26 cellular contexts compared by ENCODE assay signal in genomic region chr11:34264266-34265110, GRCh38.
DNase-seq lines count a peak whose midpoint lies in the region; ATAC-seq and TF ChIP-seq lines count a peak whose summit lies in the region.
"Had no signal": no experiment of that assay in that cellular context is flagged by ENCODE, and none has a peak within 500 bp of the region (broad histone marks: within the 10 kb centered on the region; RNA-seq: fewer than 3 reads in every experiment).

No MANE protein-coding gene starts in this region.

- H3K4me3 ChIP-seq in HCT116 (replicated peaks in 1 of 2; ENCODE audit: low read depth in 1 of 2, low read length in 2 of 2) (peak overlapping the region in 1 of 2 experiments; percentile 41; a peak in 2 of 4 replicates), Karpas-422 (ENCODE audit: low read length) (no peak overlapping the region)
- H3K4me3 ChIP-seq: GM23248, pancreas, sigmoid colon, thyroid gland had no signal

- H3K36me3 Mint-ChIP-seq in progenitor cell of endocrine pancreas (ENCODE audit: insufficient read depth), result no peaks in the 10 kb centered on the region
- H3K36me3 Mint-ChIP-seq: activated naive CD4-positive, alpha-beta T cell treated with anti-CD3 and anti-CD28 coated beads, Interleukin-2, amount 10 ng/mL, durations not matched to agents 7 days and 5 days; CD4-positive, alpha-beta memory T cell; natural killer cell had no signal

- H3K27me3 Mint-ChIP-seq in progenitor cell of endocrine pancreas, result no peaks in the 10 kb centered on the region
- H3K27me3 Mint-ChIP-seq: stimulated activated naive CD8-positive, alpha-beta T cell treated with anti-CD3 and anti-CD28 coated beads, Interleukin-15, Interleukin-2, amounts not matched to agents 100 ng/mL and 50 ng/mL, for 24 hours had no signal

- H3K27me3 ChIP-seq in HCT116 (ENCODE audit: insufficient read depth, low read length) (no peaks in the 10 kb centered on the region), Karpas-422 (ENCODE audit: low read length) (no peaks in the 10 kb centered on the region)
- H3K27me3 ChIP-seq: pancreas, sigmoid colon, thyroid gland had no signal

- H3K4me1 ChIP-seq in HCT116 (ENCODE audit: control insufficient read depth in 1 of 2, insufficient read depth in 2 of 2, low read length in 2 of 2) (peaks cover 34 to 44% of the 10 kb centered on the region in 2 experiments), Karpas-422 (ENCODE audit: low read length) (no peaks in the 10 kb centered on the region)

- H3K79me2 ChIP-seq in HCT116 (ENCODE audit: insufficient read depth, low read length), result no peaks in the 10 kb centered on the region
- H3K79me2 ChIP-seq in Karpas-422 (ENCODE audit: low read length), result no peaks in the 10 kb centered on the region

- ATAC-seq in HCT116 (no peak), GM19035 (IDR thresholded peaks at IDR 0.05; ENCODE audit: unreplicated experiment) (no peak)
- ATAC-seq: activated T-cell treated with anti-CD3 and anti-CD28 coated beads, Interleukin-2, amount 50 U/mL, for 72 hours; natural killer cell had no signal

- TF ChIP-seq CTCF in HCT116 (IDR thresholded peaks at IDR 0.05 in 2 of 3, conservative IDR thresholded peaks at IDR 0.05 in 1 of 3; ENCODE audit: borderline replicate concordance in 1 of 3, insufficient read depth in 1 of 3, low read depth in 2 of 3, low read length in 2 of 3), result no peak
- TF ChIP-seq CTCF in progenitor cell of endocrine pancreas (IDR thresholded peaks at IDR 0.05; ENCODE audit: unreplicated experiment), result no peak

- H3K4me1 Mint-ChIP-seq in progenitor cell of endocrine pancreas (ENCODE audit: low read depth), result peaks cover 35% of the 10 kb centered on the region

- no peak for TF ChIP-seq RAD21 in HCT116 (IDR thresholded peaks at IDR 0.05; ENCODE audit: low read depth)

- H3K27ac ChIP-seq in HCT116 (ENCODE audit: low read depth, low read length) (peak overlapping the region; percentile 90), Karpas-422 (ENCODE audit: low read length) (no peak overlapping the region)
- H3K27ac ChIP-seq: GM23248, WERI-Rb-1 had no signal

- intact Hi-C loops in HCT116 (cut with micrococcal nuclease), result loop anchor here (5.0 kb wide), 1 partner anchor 93 kb away; the partner anchor contains the start of gene ABTB2

- H3K4me2 ChIP-seq in HCT116 (ENCODE audit: low read length) (peak overlapping the region; percentile 77), Karpas-422 (ENCODE audit: low read depth, low read length, poor library complexity, severe bottlenecking) (no peak overlapping the region)

- H3K4me3 Mint-ChIP-seq in progenitor cell of endocrine pancreas (ENCODE audit: low read depth), result no peak overlapping the region
- H3K4me3 Mint-ChIP-seq: activated CD4-positive, alpha-beta T cell treated with anti-CD3 and anti-CD28 coated beads, Interleukin-2, amount 10 ng/mL, durations not matched to agents 24 days and 14 days; activated naive CD4-positive, alpha-beta T cell treated with anti-CD3 and anti-CD28 coated beads, Interleukin-2, amount 10 ng/mL, durations not matched to agents 7 days and 5 days; activated T-cell treated with anti-CD3 and anti-CD28 coated beads, Interleukin-2, amount 50 U/mL, for 72 hours; CD4-positive, alpha-beta memory T cell; natural killer cell; stimulated activated naive CD8-positive, alpha-beta T cell treated with anti-CD3 and anti-CD28 coated beads, Interleukin-15, Interleukin-2, amounts not matched to agents 100 ng/mL and 50 ng/mL, for 24 hours; T-helper 2 cell treated with Interferon-gamma antibody and Interleukin-4, amounts not matched to agents 5 μg/mL and 100 μg/mL, for 36 hours had no signal

- H3K9me3 ChIP-seq in HCT116 (ENCODE audit: control insufficient read depth in 1 of 2, insufficient read depth in 1 of 2, low read depth in 1 of 2, low read length in 2 of 2) (no peaks in the 10 kb centered on the region), Karpas-422 (ENCODE audit: low read length) (no peaks in the 10 kb centered on the region)
- H3K9me3 ChIP-seq: pancreas, sigmoid colon, thyroid gland had no signal

- H2AFZ ChIP-seq in HCT116 (ENCODE audit: low read depth, low read length, poor library complexity, severe bottlenecking), result no peak overlapping the region
- H2AFZ ChIP-seq in Karpas-422 (ENCODE audit: low read length), result no peak overlapping the region
- H2AFZ ChIP-seq: GM23248 had no signal

- CTCF ChIA-PET in HCT116 (lab: Charles Lee), result interaction anchor here (2.1 kb wide), 1 partner anchor 90 kb away, joined by 12 read pairs; no protein-coding TSS in a partner anchor

- H3K9me2 ChIP-seq in HCT116 (ENCODE audit: insufficient read depth) (no peaks in the 10 kb centered on the region), Karpas-422 (replicated peaks; ENCODE audit: insufficient read depth, low read length) (no peaks in the 10 kb centered on the region)

- H3K9me3 Mint-ChIP-seq in progenitor cell of endocrine pancreas (ENCODE audit: low read depth), result no peaks in the 10 kb centered on the region
- H3K9me3 Mint-ChIP-seq: activated CD4-positive, alpha-beta T cell treated with anti-CD3 and anti-CD28 coated beads, Interleukin-2, amount 10 ng/mL, durations not matched to agents 24 days and 14 days; activated naive CD4-positive, alpha-beta T cell treated with anti-CD3 and anti-CD28 coated beads, Interleukin-2, amount 10 ng/mL, durations not matched to agents 7 days and 5 days; activated T-cell treated with anti-CD3 and anti-CD28 coated beads, Interleukin-2, amount 50 U/mL, for 72 hours; CD4-positive, alpha-beta memory T cell; natural killer cell; stimulated activated naive CD8-positive, alpha-beta T cell treated with anti-CD3 and anti-CD28 coated beads, Interleukin-15, Interleukin-2, amounts not matched to agents 100 ng/mL and 50 ng/mL, for 24 hours; T-helper 2 cell treated with Interferon-gamma antibody and Interleukin-4, amounts not matched to agents 5 μg/mL and 100 μg/mL, for 36 hours had no signal

- POLR2A ChIA-PET in HCT116 (lab: Charles Lee), result interaction anchor here (1.7 to 2.6 kb wide), 3 partner anchors 10 to 94 kb away, joined by 3 to 11 read pairs (median 8); partner anchors contain the start of gene ABTB2

- no TSS peak for BruUV-seq in HCT116 (replicated peaks; lab: Mats Ljungman, UMichigan)

- H3K27ac Mint-ChIP-seq in progenitor cell of endocrine pancreas, result peak overlapping the region; percentile 22
- H3K27ac Mint-ChIP-seq: activated CD4-positive, alpha-beta T cell treated with anti-CD3 and anti-CD28 coated beads, Interleukin-2, amount 10 ng/mL, durations not matched to agents 24 days and 14 days; activated naive CD4-positive, alpha-beta T cell treated with anti-CD3 and anti-CD28 coated beads, Interleukin-2, amount 10 ng/mL, durations not matched to agents 7 days and 5 days; activated T-cell treated with anti-CD3 and anti-CD28 coated beads, Interleukin-2, amount 50 U/mL, for 72 hours; CD4-positive, alpha-beta memory T cell; natural killer cell; stimulated activated naive CD8-positive, alpha-beta T cell treated with anti-CD3 and anti-CD28 coated beads, Interleukin-15, Interleukin-2, amounts not matched to agents 100 ng/mL and 50 ng/mL, for 24 hours; T-helper 2 cell treated with Interferon-gamma antibody and Interleukin-4, amounts not matched to agents 5 μg/mL and 100 μg/mL, for 36 hours had no signal

- RAD21 ChIA-PET in HCT116 (lab: Charles Lee; ENCODE audit: low non-redundant PET in 1 of 2, low total read pairs in 2 of 2, uncharacterized antibody in 2 of 2, unreplicated experiment in 2 of 2), result interaction anchor here in 1 of 2 experiments (2.0 to 2.1 kb wide), 2 partner anchors 15 to 31 kb away, joined by 4 to 6 read pairs; no protein-coding TSS in a partner anchor

- DNase-seq in HCT116 (ENCODE audit: low read depth, low spot score), result no peak
- peak; percentile 63 for DNase-seq in astrocyte of the hippocampus (ENCODE audit: low read depth, low spot score)
- DNase-seq in hippocampal formation (lab: John Stamatoyannopoulos, UW), result peak; percentile 12 to 23
- no peak for DNase-seq in progenitor cell of endocrine pancreas (ENCODE audit: low spot score, unreplicated experiment)
- no peak for DNase-seq in Karpas-422
- DNase-seq in HK-2 (ENCODE audit: unreplicated experiment), result no peak
- DNase-seq in cortex of kidney (lab: John Stamatoyannopoulos, UW), result no peak
- DNase-seq: activated CD4-positive, alpha-beta T cell treated with anti-CD3 and anti-CD28 coated beads, Interleukin-2, amount 10 ng/mL, durations not matched to agents 24 days and 14 days; activated naive CD4-positive, alpha-beta T cell treated with anti-CD3 and anti-CD28 coated beads, Interleukin-2, amount 10 ng/mL, durations not matched to agents 7 days and 5 days; activated T-cell treated with anti-CD3 and anti-CD28 coated beads, Interleukin-2, amount 50 U/mL, for 72 hours; amniotic stem cell; CD4-positive, alpha-beta memory T cell; central memory CD4-positive, alpha-beta T cell; DMS 273 treated with DMSO at 0.1 percent for 48 hours; natural killer cell; NCI-H1092; NCI-H1930; NCI-H2227 treated with DMSO at 0.1 percent for 48 hours; pancreas; thyroid gland; WERI-Rb-1 had no signal

- TF ChIP-seq POLR2A in HCT116 (IDR thresholded peaks at IDR 0.05; ENCODE audit: borderline replicate concordance, extremely low read depth, insufficient read depth, insufficient read length), result no peak

- no peaks in the 10 kb centered on the region for H3K36me3 ChIP-seq in HCT116 (ENCODE audit: control insufficient read depth in 1 of 2, insufficient read depth in 2 of 2, low read length in 2 of 2)
- H3K36me3 ChIP-seq in Karpas-422 (ENCODE audit: insufficient read depth, low read length), result no peaks in the 10 kb centered on the region
- H3K36me3 ChIP-seq: pancreas, sigmoid colon, thyroid gland, WERI-Rb-1 had no signal

- no peaks in the 10 kb centered on the region for H4K20me1 ChIP-seq in HCT116 (ENCODE audit: insufficient read depth)
- 0 out of 2 replicates have a peak, but pooled peaks cover 3% of the 10 kb centered on the region for H4K20me1 ChIP-seq in Karpas-422 (ENCODE audit: insufficient read depth, low read depth, low read length)

- H3K9ac ChIP-seq in HCT116 (ENCODE audit: low read length), result peak overlapping the region; percentile 64
- no peak overlapping the region for H3K9ac ChIP-seq in Karpas-422 (ENCODE audit: low read length)
- H3K9ac ChIP-seq: GM23248 had no signal

TF ChIP-seq in HCT116, 20 proteins besides CTCF, POLR2A, EP300 and RAD21 (continues in another document):
- TF ChIP-seq ELF1 (IDR thresholded peaks at IDR 0.05; ENCODE audit: borderline replicate concordance, low read depth) (no peak), EZH2phosphoT487 (IDR thresholded peaks at IDR 0.05; ENCODE audit: borderline replicate concordance) (no peak), EGR1 (IDR thresholded peaks at IDR 0.05; ENCODE audit: low read depth) (no peak), TCF7L2 (IDR thresholded peaks at IDR 0.05; ENCODE audit: borderline replicate concordance, extremely low read depth, insufficient read depth, insufficient read length) (no peak), SIN3A (IDR thresholded peaks at IDR 0.05; ENCODE audit: low read depth) (no peak), FOSL1 (IDR thresholded peaks at IDR 0.05; ENCODE audit: low read depth) (no peak)

Comparison
In these comparisons a context has a peak if more than half of its experiments do, and no peak if none do; other contexts are left out.
1. DNase-seq: peak in astrocyte of the hippocampus (single experiment) and hippocampal formation (2 of 2); none in HCT116 (single experiment), progenitor cell of endocrine pancreas (single experiment), Karpas-422 (single experiment), HK-2 (single experiment) and cortex of kidney (single experiment).